1 cellular context compared by ENCODE assay signal in the genomic region with DNA sequence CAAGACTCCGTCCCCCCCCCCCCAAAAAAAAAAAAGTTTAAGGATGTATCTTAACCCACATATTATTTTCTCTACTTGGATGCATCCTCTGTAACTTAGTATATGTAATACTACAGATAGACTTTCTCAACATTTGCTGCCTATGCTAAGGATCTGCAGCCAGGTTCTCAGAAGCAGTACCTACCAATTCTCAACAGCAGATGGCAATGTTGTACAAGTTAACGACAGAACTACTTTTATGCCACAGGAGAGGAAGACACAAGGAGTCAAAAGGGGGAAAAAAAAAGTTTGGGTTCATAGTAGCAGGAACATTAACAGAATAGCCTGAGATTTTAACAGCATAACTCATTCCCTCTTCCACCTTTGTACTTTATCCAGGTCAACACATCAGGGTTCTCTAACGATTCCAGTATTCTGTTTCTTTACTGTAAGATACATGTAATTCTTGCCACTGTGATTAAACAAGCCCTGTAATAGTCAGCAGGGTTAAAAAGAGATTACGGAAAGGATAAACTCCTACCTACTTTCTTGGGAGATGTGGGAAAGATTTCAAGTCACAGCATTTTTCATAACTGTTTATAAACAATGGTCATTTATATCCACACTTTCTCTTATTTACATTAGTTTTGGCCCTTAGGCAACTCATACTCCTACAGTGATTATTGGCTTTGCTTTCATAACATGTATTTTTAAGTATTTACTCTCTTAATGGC.
TF ChIP-seq lines count a peak whose summit lies in the region.

No MANE protein-coding gene starts in this region.

TF ChIP-seq in GM23338, 12 proteins besides CTCF, POLR2A, EP300 and RAD21 (continued from another document):
- TF ChIP-seq, protein P1, sequence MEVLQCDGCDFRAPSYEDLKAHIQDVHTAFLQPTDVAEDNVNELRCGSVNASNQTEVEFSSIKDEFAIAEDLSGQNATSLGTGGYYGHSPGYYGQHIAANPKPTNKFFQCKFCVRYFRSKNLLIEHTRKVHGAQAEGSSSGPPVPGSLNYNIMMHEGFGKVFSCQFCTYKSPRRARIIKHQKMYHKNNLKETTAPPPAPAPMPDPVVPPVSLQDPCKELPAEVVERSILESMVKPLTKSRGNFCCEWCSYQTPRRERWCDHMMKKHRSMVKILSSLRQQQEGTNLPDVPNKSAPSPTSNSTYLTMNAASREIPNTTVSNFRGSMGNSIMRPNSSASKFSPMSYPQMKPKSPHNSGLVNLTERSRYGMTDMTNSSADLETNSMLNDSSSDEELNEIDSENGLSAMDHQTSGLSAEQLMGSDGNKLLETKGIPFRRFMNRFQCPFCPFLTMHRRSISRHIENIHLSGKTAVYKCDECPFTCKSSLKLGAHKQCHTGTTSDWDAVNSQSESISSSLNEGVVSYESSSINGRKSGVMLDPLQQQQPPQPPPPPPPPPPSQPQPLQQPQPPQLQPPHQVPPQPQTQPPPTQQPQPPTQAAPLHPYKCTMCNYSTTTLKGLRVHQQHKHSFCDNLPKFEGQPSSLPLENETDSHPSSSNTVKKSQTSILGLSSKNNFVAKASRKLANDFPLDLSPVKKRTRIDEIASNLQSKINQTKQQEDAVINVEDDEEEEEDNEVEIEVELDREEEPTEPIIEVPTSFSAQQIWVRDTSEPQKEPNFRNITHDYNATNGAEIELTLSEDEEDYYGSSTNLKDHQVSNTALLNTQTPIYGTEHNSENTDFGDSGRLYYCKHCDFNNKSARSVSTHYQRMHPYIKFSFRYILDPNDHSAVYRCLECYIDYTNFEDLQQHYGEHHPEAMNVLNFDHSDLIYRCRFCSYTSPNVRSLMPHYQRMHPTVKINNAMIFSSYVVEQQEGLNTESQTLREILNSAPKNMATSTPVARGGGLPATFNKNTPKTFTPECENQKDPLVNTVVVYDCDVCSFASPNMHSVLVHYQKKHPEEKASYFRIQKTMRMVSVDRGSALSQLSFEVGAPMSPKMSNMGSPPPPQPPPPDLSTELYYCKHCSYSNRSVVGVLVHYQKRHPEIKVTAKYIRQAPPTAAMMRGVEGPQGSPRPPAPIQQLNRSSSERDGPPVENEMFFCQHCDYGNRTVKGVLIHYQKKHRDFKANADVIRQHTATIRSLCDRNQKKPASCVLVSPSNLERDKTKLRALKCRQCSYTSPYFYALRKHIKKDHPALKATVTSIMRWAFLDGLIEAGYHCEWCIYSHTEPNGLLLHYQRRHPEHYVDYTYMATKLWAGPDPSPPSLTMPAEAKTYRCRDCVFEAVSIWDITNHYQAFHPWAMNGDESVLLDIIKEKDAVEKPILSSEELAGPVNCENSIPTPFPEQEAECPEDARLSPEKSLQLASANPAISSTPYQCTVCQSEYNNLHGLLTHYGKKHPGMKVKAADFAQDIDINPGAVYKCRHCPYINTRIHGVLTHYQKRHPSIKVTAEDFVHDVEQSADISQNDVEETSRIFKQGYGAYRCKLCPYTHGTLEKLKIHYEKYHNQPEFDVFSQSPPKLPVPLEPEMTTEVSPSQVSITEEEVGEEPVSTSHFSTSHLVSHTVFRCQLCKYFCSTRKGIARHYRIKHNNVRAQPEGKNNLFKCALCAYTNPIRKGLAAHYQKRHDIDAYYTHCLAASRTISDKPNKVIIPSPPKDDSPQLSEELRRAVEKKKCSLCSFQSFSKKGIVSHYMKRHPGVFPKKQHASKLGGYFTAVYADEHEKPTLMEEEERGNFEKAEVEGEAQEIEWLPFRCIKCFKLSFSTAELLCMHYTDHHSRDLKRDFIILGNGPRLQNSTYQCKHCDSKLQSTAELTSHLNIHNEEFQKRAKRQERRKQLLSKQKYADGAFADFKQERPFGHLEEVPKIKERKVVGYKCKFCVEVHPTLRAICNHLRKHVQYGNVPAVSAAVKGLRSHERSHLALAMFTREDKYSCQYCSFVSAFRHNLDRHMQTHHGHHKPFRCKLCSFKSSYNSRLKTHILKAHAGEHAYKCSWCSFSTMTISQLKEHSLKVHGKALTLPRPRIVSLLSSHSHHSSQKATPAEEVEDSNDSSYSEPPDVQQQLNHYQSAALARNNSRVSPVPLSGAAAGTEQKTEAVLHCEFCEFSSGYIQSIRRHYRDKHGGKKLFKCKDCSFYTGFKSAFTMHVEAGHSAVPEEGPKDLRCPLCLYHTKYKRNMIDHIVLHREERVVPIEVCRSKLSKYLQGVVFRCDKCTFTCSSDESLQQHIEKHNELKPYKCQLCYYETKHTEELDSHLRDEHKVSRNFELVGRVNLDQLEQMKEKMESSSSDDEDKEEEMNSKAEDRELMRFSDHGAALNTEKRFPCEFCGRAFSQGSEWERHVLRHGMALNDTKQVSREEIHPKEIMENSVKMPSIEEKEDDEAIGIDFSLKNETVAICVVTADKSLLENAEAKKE (CRISPR knock-in tag; IDR thresholded peaks at IDR 0.05), result no peak
- TF ChIP-seq NANOG (IDR thresholded peaks at IDR 0.05; ENCODE audit: borderline replicate concordance) (no peak), JUNB (IDR thresholded peaks at IDR 0.05; ENCODE audit: unreplicated experiment) (no peak), EZH2phosphoT487 (IDR thresholded peaks at IDR 0.05; ENCODE audit: unreplicated experiment) (no peak)
- TF ChIP-seq, protein P2, sequence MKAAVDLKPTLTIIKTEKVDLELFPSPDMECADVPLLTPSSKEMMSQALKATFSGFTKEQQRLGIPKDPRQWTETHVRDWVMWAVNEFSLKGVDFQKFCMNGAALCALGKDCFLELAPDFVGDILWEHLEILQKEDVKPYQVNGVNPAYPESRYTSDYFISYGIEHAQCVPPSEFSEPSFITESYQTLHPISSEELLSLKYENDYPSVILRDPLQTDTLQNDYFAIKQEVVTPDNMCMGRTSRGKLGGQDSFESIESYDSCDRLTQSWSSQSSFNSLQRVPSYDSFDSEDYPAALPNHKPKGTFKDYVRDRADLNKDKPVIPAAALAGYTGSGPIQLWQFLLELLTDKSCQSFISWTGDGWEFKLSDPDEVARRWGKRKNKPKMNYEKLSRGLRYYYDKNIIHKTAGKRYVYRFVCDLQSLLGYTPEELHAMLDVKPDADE (IDR thresholded peaks at IDR 0.05), result no peak
